20 cellular contexts compared by ENCODE assay signal in the genomic region with DNA sequence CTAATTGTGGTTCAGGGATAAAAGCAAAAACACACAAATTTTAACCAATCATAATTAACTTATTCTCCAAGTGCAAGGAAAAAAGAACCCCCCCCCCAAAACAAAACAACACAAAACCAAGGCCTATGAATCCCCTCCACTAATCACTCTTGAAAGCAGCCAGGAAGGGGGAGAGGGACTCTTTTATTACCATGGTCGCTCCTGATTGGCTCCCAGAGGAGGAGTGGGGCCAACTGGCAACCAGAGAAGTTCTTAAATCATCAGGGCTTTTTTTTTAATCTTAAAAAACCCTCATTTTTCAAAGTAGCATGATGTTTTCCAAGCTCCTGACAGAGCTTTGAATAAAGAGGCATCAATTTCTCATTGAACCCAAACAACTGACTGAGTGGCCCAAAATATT.
"Had no signal": no experiment of that assay in that cellular context is flagged by ENCODE, and none has a peak within 500 bp of the region (broad histone marks: within the 10 kb centered on the region; RNA-seq: fewer than 3 reads in every experiment).

No MANE protein-coding gene starts in this region.

- H3K27me3 ChIP-seq: brain microvascular endothelial cell, left lung, tibial artery had no signal

- H3K4me1 Mint-ChIP-seq: activated naive CD4-positive, alpha-beta T cell treated with anti-CD3 and anti-CD28 coated beads, Interleukin-2, amount 50 U/mL, for 24 hours; central memory CD8-positive, alpha-beta T cell; T-cell had no signal

- H3K27ac Mint-ChIP-seq: activated CD8-positive, alpha-beta T cell treated with anti-CD3 and anti-CD28 coated beads, Interleukin-2, amount 10 ng/mL, durations not matched to agents 7 days and 5 days; activated naive CD4-positive, alpha-beta T cell treated with anti-CD3 and anti-CD28 coated beads, Interleukin-2, amount 50 U/mL, for 24 hours; activated T-helper 1 cell treated with anti-CD3 and anti-CD28 coated beads, Interleukin-12 subunit alpha, Interleukin-12 subunit beta, Interleukin-2, Interleukin-4 antibody, amounts not matched to agents 30 ng/mL and 10 ng/mL and 1 ng/mL, durations not matched to agents 14 hours and 24 hours and 36 hours; progenitor cell of endocrine pancreas; stimulated activated naive CD8-positive, alpha-beta T cell treated with anti-CD3 and anti-CD28 coated beads, Interleukin-15, Interleukin-2, amounts not matched to agents 100 ng/mL and 50 ng/mL, for 24 hours; T-cell; T-helper 2 cell treated with Interferon-gamma antibody and Interleukin-4, amounts not matched to agents 5 μg/mL and 100 μg/mL, for 36 hours had no signal

- DNase-seq: activated CD4-positive, alpha-beta T cell treated with anti-CD3 and anti-CD28 coated beads for 1 hour; activated CD4-positive, alpha-beta T cell treated with anti-CD3 and anti-CD28 coated beads, Interleukin-2, amount 50 U/mL, for 1 hour; activated CD8-positive, alpha-beta T cell treated with anti-CD3 and anti-CD28 coated beads, Interleukin-2, amount 10 ng/mL, durations not matched to agents 7 days and 5 days; activated gamma-delta T cell; brain microvascular endothelial cell; effector memory CD4-positive, alpha-beta T cell; kidney; left lung; mammary epithelial cell; stimulated activated CD4-positive, alpha-beta T cell treated with anti-CD3 and anti-CD28 coated beads, Interleukin-4, amount 100 ng/mL, for 24 hours; T-cell; tibial artery; WERI-Rb-1 had no signal

- H3K4me1 ChIP-seq: left lung, tibial artery had no signal

- H3K36me3 Mint-ChIP-seq: activated naive CD4-positive, alpha-beta T cell treated with anti-CD3 and anti-CD28 coated beads, Interleukin-2, amount 50 U/mL, for 24 hours; T-cell had no signal

- H3K9me3 Mint-ChIP-seq: activated naive CD4-positive, alpha-beta T cell treated with anti-CD3 and anti-CD28 coated beads, Interleukin-2, amount 50 U/mL, for 24 hours; activated T-helper 1 cell treated with anti-CD3 and anti-CD28 coated beads, Interleukin-12 subunit alpha, Interleukin-12 subunit beta, Interleukin-2, Interleukin-4 antibody, amounts not matched to agents 30 ng/mL and 10 ng/mL and 1 ng/mL, durations not matched to agents 14 hours and 24 hours and 36 hours; T-helper 2 cell treated with Interferon-gamma antibody and Interleukin-4, amounts not matched to agents 5 μg/mL and 100 μg/mL, for 36 hours had no signal

- H3K4me3 Mint-ChIP-seq: activated CD8-positive, alpha-beta T cell treated with anti-CD3 and anti-CD28 coated beads, Interleukin-2, amount 10 ng/mL, durations not matched to agents 7 days and 5 days; activated naive CD4-positive, alpha-beta T cell treated with anti-CD3 and anti-CD28 coated beads, Interleukin-2, amount 50 U/mL, for 24 hours; activated T-helper 1 cell treated with anti-CD3 and anti-CD28 coated beads, Interleukin-12 subunit alpha, Interleukin-12 subunit beta, Interleukin-2, Interleukin-4 antibody, amounts not matched to agents 30 ng/mL and 10 ng/mL and 1 ng/mL, durations not matched to agents 14 hours and 24 hours and 36 hours; central memory CD8-positive, alpha-beta T cell; stimulated activated naive CD8-positive, alpha-beta T cell treated with anti-CD3 and anti-CD28 coated beads, Interleukin-15, Interleukin-2, amounts not matched to agents 100 ng/mL and 50 ng/mL, for 24 hours; T-cell; T-helper 2 cell treated with Interferon-gamma antibody and Interleukin-4, amounts not matched to agents 5 μg/mL and 100 μg/mL, for 36 hours had no signal

- H3K27me3 Mint-ChIP-seq: activated naive CD4-positive, alpha-beta T cell treated with anti-CD3 and anti-CD28 coated beads, Interleukin-2, amount 50 U/mL, for 24 hours; central memory CD8-positive, alpha-beta T cell; stimulated activated naive CD8-positive, alpha-beta T cell treated with anti-CD3 and anti-CD28 coated beads, Interleukin-15, Interleukin-2, amounts not matched to agents 100 ng/mL and 50 ng/mL, for 24 hours; T-cell had no signal

- H3K9me3 ChIP-seq: left lung, tibial artery had no signal

- H3K36me3 ChIP-seq: brain microvascular endothelial cell, left lung, tibial artery, WERI-Rb-1 had no signal

- H3K4me3 ChIP-seq: left lung, tibial artery had no signal

- H3K27ac ChIP-seq: brain microvascular endothelial cell, epithelial cell of prostate, left lung, tibial artery, WERI-Rb-1 had no signal

- ATAC-seq: activated CD8-positive, alpha-beta T cell treated with anti-CD3 and anti-CD28 coated beads, Interleukin-2, amount 10 ng/mL, durations not matched to agents 7 days and 5 days; left lung; T-cell had no signal
